Comparison of ENCODE assay signal across 8 cellular contexts in the genomic region with DNA sequence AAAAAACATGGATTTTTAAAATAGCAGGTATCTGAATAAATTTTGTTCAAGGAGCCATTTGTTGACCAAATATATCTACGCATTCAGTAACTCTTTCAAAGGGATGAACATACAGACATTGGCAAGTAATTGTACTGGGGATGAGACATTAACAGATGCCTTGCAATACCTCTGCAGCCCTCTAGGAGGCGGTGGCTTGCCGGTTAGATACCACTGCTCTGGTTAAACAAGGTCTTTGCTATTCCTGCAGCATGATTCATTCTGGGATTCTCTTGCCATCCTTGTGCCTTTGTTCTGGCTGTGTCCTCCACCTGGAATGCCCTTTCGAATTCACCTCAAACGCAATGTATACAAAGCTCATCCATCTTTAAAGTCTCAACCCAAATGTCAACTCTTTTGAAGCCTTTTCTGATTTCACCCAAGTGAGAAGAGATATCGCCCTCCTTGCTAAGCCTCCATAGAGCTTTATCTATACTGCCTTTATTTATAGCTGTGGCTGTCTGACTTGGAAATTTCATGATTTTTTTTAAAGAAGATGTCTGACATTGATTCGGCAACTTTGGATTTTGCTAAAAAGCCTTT.
DNase-seq lines count a peak whose midpoint lies in the region; ATAC-seq and TF ChIP-seq lines count a peak whose summit lies in the region.

No MANE protein-coding gene starts in this region.

- H3K9ac ChIP-seq in PC-3 (ENCODE audit: low read length): no peak overlapping the region

- H3K36me3 Mint-ChIP-seq in activated T-cell treated with anti-CD3 and anti-CD28 coated beads, Interleukin-2, amount 50 U/mL, for 4 hours (ENCODE audit: insufficient read depth): no peaks in the 10 kb centered on the region

- H3K4me2 ChIP-seq in PC-3 (ENCODE audit: low read length): no peak overlapping the region

- no TSS peak for BruUV-seq in PC-3 (replicated peaks; lab: Mats Ljungman, UMichigan)

- H3K27ac ChIP-seq in PC-3 (ENCODE audit: low read length): no peak overlapping the region

- H3F3A ChIP-seq in PC-3 (ENCODE audit: low read length, unreplicated experiment): no peaks in the 10 kb centered on the region

- no peaks in the 10 kb centered on the region for H3K9me3 ChIP-seq in PC-3 (ENCODE audit: low read length)

- H3K4me1 ChIP-seq in PC-3 (ENCODE audit: insufficient read depth, low read length): no peaks in the 10 kb centered on the region

- CTCF ChIA-PET in AG04449 (lab: Yijun Ruan, JAX): no interaction called here
- CTCF ChIA-PET in PC-3 (lab: Charles Lee): no interaction called here

- H3K4me3 ChIP-seq in AG04449 (ENCODE audit: low read depth, low read length) (no peak overlapping the region), PC-3 (ENCODE audit: low read length) (no peak overlapping the region), fibroblast of pulmonary artery (replicated peaks; ENCODE audit: low read depth, low read length) (no peak overlapping the region)

- peaks cover 5% of the 10 kb centered on the region for H3K9me3 Mint-ChIP-seq in activated T-cell treated with anti-CD3 and anti-CD28 coated beads, Interleukin-2, amount 50 U/mL, for 4 hours

- intact Hi-C loops in PC-3 (cut with micrococcal nuclease): no loop called here

- H3K36me3 ChIP-seq in PC-3 (ENCODE audit: low read depth, low read length): no peaks in the 10 kb centered on the region

- no peaks in the 10 kb centered on the region for H3K9me2 ChIP-seq in PC-3 (replicated peaks; ENCODE audit: low read length)

- peak; percentile 10 for TF ChIP-seq CTCF in AG04449 (IDR thresholded peaks at IDR 0.05; ENCODE audit: insufficient read depth, low read length, missing control alignments)
- peak; percentile 94 for TF ChIP-seq CTCF in GM12872 (IDR thresholded peaks at IDR 0.05; ENCODE audit: insufficient read depth, low read depth, low read length)
- peak; percentile 83 for TF ChIP-seq CTCF in PC-3 (conservative IDR thresholded peaks at IDR 0.05; ENCODE audit: low read depth, low read length)
- peak; percentile 36 for TF ChIP-seq CTCF in fibroblast of pulmonary artery (IDR thresholded peaks at IDR 0.05; ENCODE audit: low read length, missing control alignments)

- no peak overlapping the region for H2AFZ ChIP-seq in PC-3 (ENCODE audit: low read length)

- H3K27me3 Mint-ChIP-seq in activated T-cell treated with anti-CD3 and anti-CD28 coated beads, Interleukin-2, amount 50 U/mL, for 4 hours (ENCODE audit: low read depth): peaks cover 2% of the 10 kb centered on the region

- H3K4me1 Mint-ChIP-seq in activated T-cell treated with anti-CD3 and anti-CD28 coated beads, Interleukin-2, amount 50 U/mL, for 4 hours (ENCODE audit: low read depth): no peaks in the 10 kb centered on the region

- H3K27me3 ChIP-seq in PC-3 (ENCODE audit: low read length): no peaks in the 10 kb centered on the region

- POLR2A ChIA-PET in AG04449 (lab: Yijun Ruan, JAX): no interaction called here
- POLR2A ChIA-PET in PC-3 (lab: Charles Lee; ENCODE audit: unreplicated experiment): no interaction called here

- DNase-seq in AG04449 (ENCODE audit: low read depth, low spot score): no peak
- peak; percentile 46 for DNase-seq in PC-3
- no peak for DNase-seq in fibroblast of pulmonary artery (ENCODE audit: low read depth)
- no peak for DNase-seq in effector CD8-positive, alpha-beta T cell (lab: John Stamatoyannopoulos, UW)
- DNase-seq in NCI-H524 treated with DMSO at 0.1 percent for 48 hours (lab: John Stamatoyannopoulos, UW): no peak
- no peak for DNase-seq in hippocampal formation (lab: John Stamatoyannopoulos, UW)
- DNase-seq in activated T-cell treated with anti-CD3 and anti-CD28 coated beads, Interleukin-2, amount 50 U/mL, for 4 hours: no peak

- H4K20me1 ChIP-seq in PC-3 (ENCODE audit: low read length): no peaks in the 10 kb centered on the region

- no peak for ATAC-seq in PC-3
- ATAC-seq in activated T-cell treated with anti-CD3 and anti-CD28 coated beads, Interleukin-2, amount 50 U/mL, for 4 hours: no peak

- no peaks in the 10 kb centered on the region for H3K79me2 ChIP-seq in PC-3 (ENCODE audit: low read length)

- H3K4me3 Mint-ChIP-seq in activated T-cell treated with anti-CD3 and anti-CD28 coated beads, Interleukin-2, amount 50 U/mL, for 4 hours: no peak overlapping the region

Comparison
In these comparisons a context has a peak if more than half of its experiments do, and no peak if none do; other contexts are left out.
1. CTCF ChIP-seq: peak in every context shown above with its lines; median percentile 94 in GM12872; 83 in PC-3; 36 in fibroblast of pulmonary artery; 10 in AG04449.